In the genomic region with DNA sequence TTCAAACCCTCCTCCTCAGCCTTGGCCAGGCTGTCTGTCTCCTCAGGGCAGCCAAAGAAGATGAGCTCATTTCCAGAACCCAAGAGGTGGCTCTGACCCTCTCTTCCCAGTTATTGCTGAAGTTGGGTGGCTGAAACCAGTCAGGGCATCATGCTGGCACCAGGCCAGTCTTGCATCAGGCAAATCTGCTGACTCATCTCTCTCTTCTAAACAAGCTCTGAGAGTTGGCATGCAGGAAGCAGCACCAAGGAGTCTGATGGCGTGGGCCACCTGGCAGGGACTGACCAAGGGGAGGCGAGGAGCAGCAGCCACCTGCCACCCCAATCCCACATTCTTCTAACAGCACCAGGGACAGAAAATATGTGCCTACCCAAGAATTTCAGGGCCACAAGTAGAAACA, we compare ENCODE assay signal across 8 cellular contexts.
DNase-seq lines count a peak whose midpoint lies in the region; ATAC-seq, FAIRE-seq and TF ChIP-seq lines count a peak whose summit lies in the region.

No MANE protein-coding gene starts in this region.

- no TSS peak for BruUV-seq in GM12878 (replicated peaks; lab: Mats Ljungman, UMichigan)
- BruUV-seq in Caco-2 (replicated peaks; lab: Mats Ljungman, UMichigan) = no TSS peak

- H3K4me1 ChIP-seq in DND-41 (ENCODE audit: insufficient read depth, low read length) = peaks cover 4% of the 10 kb centered on the region; the same call in 1 of the 2 replicates
- peaks cover 14% of the 10 kb centered on the region; the same call in 1 of the 2 replicates for H3K4me1 ChIP-seq in MM.1S (ENCODE audit: low read length)
- no peaks in the 10 kb centered on the region for H3K4me1 ChIP-seq in GM12878 (ENCODE audit: control insufficient read depth, insufficient read depth, low read length)
- H3K4me1 ChIP-seq in Caco-2 = no peaks in the 10 kb centered on the region

- H3K27me3 Mint-ChIP-seq in Caco-2 (ENCODE audit: insufficient read depth, unreplicated experiment) (no peaks in the 10 kb centered on the region), chondrocyte (ENCODE audit: low read depth) (peaks cover 1% of the 10 kb centered on the region), natural killer cell (ENCODE audit: low read depth in 2 of 2) (peaks cover 4 to 8% of the 10 kb centered on the region in 2 donors)

- H3K9me3 ChIP-seq in DND-41 (ENCODE audit: insufficient read depth, low read length, severe bottlenecking) (no peaks in the 10 kb centered on the region), MM.1S (replicated peaks; ENCODE audit: insufficient read depth, low read length) (no peaks in the 10 kb centered on the region), GM12878 (replicated peaks; ENCODE audit: control insufficient read depth, insufficient read depth, low read length) (no peaks in the 10 kb centered on the region), Caco-2 (no peaks in the 10 kb centered on the region)

- H3K27ac ChIP-seq in DND-41 (ENCODE audit: low read length) (no peak overlapping the region), MM.1S (ENCODE audit: low read length) (no peak overlapping the region), GM12878 (ENCODE audit: control insufficient read depth, insufficient read depth) (no peak overlapping the region)

- no peak overlapping the region for H3K4me3 Mint-ChIP-seq in Caco-2 (ENCODE audit: unreplicated experiment)
- no peak overlapping the region for H3K4me3 Mint-ChIP-seq in chondrocyte (ENCODE audit: unreplicated experiment)
- no peak overlapping the region for H3K4me3 Mint-ChIP-seq in natural killer cell

- no peak overlapping the region for H2AFZ ChIP-seq in DND-41 (ENCODE audit: low read depth, low read length)
- no peak overlapping the region for H2AFZ ChIP-seq in MM.1S (ENCODE audit: low read length)
- no peak overlapping the region for H2AFZ ChIP-seq in GM12878 (ENCODE audit: control insufficient read depth, low read depth, low read length)

- no peaks in the 10 kb centered on the region for H3K79me2 ChIP-seq in DND-41 (ENCODE audit: insufficient read depth, low read length)
- no peaks in the 10 kb centered on the region for H3K79me2 ChIP-seq in MM.1S (ENCODE audit: low read length)
- no peaks in the 10 kb centered on the region for H3K79me2 ChIP-seq in GM12878 (ENCODE audit: control insufficient read depth, insufficient read depth, low read length)

- H3K9ac ChIP-seq in DND-41 (ENCODE audit: low read depth, low read length) (no peak overlapping the region), MM.1S (ENCODE audit: low read length) (no peak overlapping the region), GM12878 (ENCODE audit: control insufficient read depth, insufficient read depth, low read length) (no peak overlapping the region)

- no peaks in the 10 kb centered on the region for H3K9me3 Mint-ChIP-seq in Caco-2 (ENCODE audit: unreplicated experiment)
- H3K9me3 Mint-ChIP-seq in chondrocyte (ENCODE audit: low read depth) = no peaks in the 10 kb centered on the region
- H3K9me3 Mint-ChIP-seq in natural killer cell = no peaks in the 10 kb centered on the region

- no peak for TF ChIP-seq CTCF in DND-41 (IDR thresholded peaks at IDR 0.05; ENCODE audit: borderline replicate concordance, extremely low read depth, low read length, poor library complexity, severe bottlenecking)
- no peak for TF ChIP-seq CTCF in MM.1S (IDR thresholded peaks at IDR 0.05; ENCODE audit: low read length)
- no peak for TF ChIP-seq CTCF in GM12878 (IDR thresholded peaks at IDR 0.05 in 2 of 3, conservative IDR thresholded peaks at IDR 0.05 in 1 of 3; ENCODE audit: control insufficient read depth in 2 of 3, extremely low read depth in 1 of 3, insufficient read depth in 1 of 3, low read depth in 3 of 3, low read length in 3 of 3)
- no peak for TF ChIP-seq CTCF in Caco-2 (IDR thresholded peaks at IDR 0.05; ENCODE audit: insufficient read depth in 1 of 2, low read depth in 1 of 2, low read length in 1 of 2, severe bottlenecking in 1 of 2, unreplicated experiment in 1 of 2)
- no peak for TF ChIP-seq CTCF in chondrocyte (IDR thresholded peaks at IDR 0.05)
- no peak for TF ChIP-seq CTCF in natural killer cell (IDR thresholded peaks at IDR 0.05)

- ATAC-seq in DND-41 (ENCODE audit: insufficient read depth, low read depth) = peak; percentile 62
- ATAC-seq in GM12878 = peak; percentile 52
- ATAC-seq in natural killer cell = no peak
- ATAC-seq in HG02840 (IDR thresholded peaks at IDR 0.05; ENCODE audit: low FRiP score, unreplicated experiment) = no peak

- WGBS in GM12878 (ENCODE audit: insufficient coverage, insufficient replicate concordance, low lambda C conversion rate, missing lambda C conversion rate) = 0% methylated on average over 2 of the region's 2 CpGs

- intact Hi-C loops in GM12878 (cut with micrococcal nuclease; ENCODE audit: unreplicated experiment) = loop anchor here (2.0 kb wide), 1 partner anchor 21 kb away; no protein-coding TSS in a partner anchor
- intact Hi-C loops in Caco-2 (cut with micrococcal nuclease; ENCODE audit: unreplicated experiment) = no loop called here
- intact Hi-C loops in natural killer cell (cut with micrococcal nuclease) = no loop called here

- RAD21 ChIA-PET in GM12878 (lab: Charles Lee; ENCODE audit: unreplicated experiment) = no interaction called here

- SMC1A ChIA-PET in GM12878 (lab: Charles Lee; ENCODE audit: uncharacterized antibody, unreplicated experiment) = interaction anchor here (0.8 kb wide), 1 partner anchor 217 kb away, joined by 3 read pairs; no protein-coding TSS in a partner anchor

- FAIRE-seq in GM12878 (lab: Jason Lieb, UNC) = no peak

- H3K27me3 ChIP-seq in DND-41 (ENCODE audit: insufficient read depth, low read length, poor library complexity) = no peaks in the 10 kb centered on the region
- no peaks in the 10 kb centered on the region for H3K27me3 ChIP-seq in MM.1S (replicated peaks; ENCODE audit: insufficient read depth, low read length)
- H3K27me3 ChIP-seq in GM12878 (replicated peaks in 1 of 2; ENCODE audit: control insufficient read depth in 2 of 2, insufficient read depth in 2 of 2, low read length in 1 of 2) = no peaks in the 10 kb centered on the region
- no peaks in the 10 kb centered on the region for H3K27me3 ChIP-seq in Caco-2 (replicated peaks; ENCODE audit: control insufficient read depth, insufficient read depth, low read length)

- no peaks in the 10 kb centered on the region for H3F3A ChIP-seq in MM.1S (ENCODE audit: insufficient read depth, low read length)

- DNase-seq in DND-41 (peak; percentile 40), MM.1S (peak; percentile 57), GM12878 (ENCODE audit: low read depth, low spot score) (no peak), middle frontal gyrus (ENCODE audit: extremely low spot score, low spot score) (peak; percentile 37), Caco-2 (no peak), chondrocyte (ENCODE audit: low spot score) (no peak), natural killer cell (no peak)

- H3K27ac Mint-ChIP-seq in Caco-2 (ENCODE audit: unreplicated experiment) (no peak overlapping the region), chondrocyte (ENCODE audit: unreplicated experiment) (no peak overlapping the region), natural killer cell (no peak overlapping the region)

- H3K4me1 Mint-ChIP-seq in Caco-2 (ENCODE audit: low read depth, unreplicated experiment) (peaks cover 3% of the 10 kb centered on the region), chondrocyte (ENCODE audit: low read depth) (peaks cover 6% of the 10 kb centered on the region), natural killer cell (no peaks in the 10 kb centered on the region)

- no peak for TF ChIP-seq EP300 in GM12878 (IDR thresholded peaks at IDR 0.05; ENCODE audit: borderline replicate concordance in 1 of 2, control insufficient read depth in 1 of 2, low read depth in 2 of 2, low read length in 2 of 2)

- H3K36me3 Mint-ChIP-seq in Caco-2 (ENCODE audit: insufficient read depth, unreplicated experiment) (no peaks in the 10 kb centered on the region), chondrocyte (ENCODE audit: low read depth) (no peaks in the 10 kb centered on the region), natural killer cell (no peaks in the 10 kb centered on the region)

- CTCF ChIA-PET in GM12878 (lab: Yijun Ruan, JAX) (no interaction called here), Caco-2 (lab: Charles Lee) (no interaction called here)

- in situ Hi-C loops in GM12878 (cut with MboI) = no loop called here

- H4K20me1 ChIP-seq in DND-41 (ENCODE audit: insufficient read depth, low read length) (no peaks in the 10 kb centered on the region), MM.1S (ENCODE audit: insufficient read depth, low read length) (no peaks in the 10 kb centered on the region), GM12878 (ENCODE audit: control insufficient read depth, insufficient read depth) (no peaks in the 10 kb centered on the region)

- POLR2A ChIA-PET in GM12878 (lab: Charles Lee) = no interaction called here
- POLR2A ChIA-PET in Caco-2 (lab: Charles Lee) = no interaction called here

- no peak for TF ChIP-seq POLR2A in GM12878 (IDR thresholded peaks at IDR 0.05; ENCODE audit: low read depth, low read length)

- no peak overlapping the region for H3K4me3 ChIP-seq in DND-41 (ENCODE audit: low read depth in 1 of 2, low read length in 2 of 2)
- H3K4me3 ChIP-seq in MM.1S (ENCODE audit: low read length) = no peak overlapping the region
- no peak overlapping the region for H3K4me3 ChIP-seq in GM12878
- no peak overlapping the region for H3K4me3 ChIP-seq in Caco-2 (ENCODE audit: low read depth, low read length)

- H3K4me2 ChIP-seq in DND-41 (ENCODE audit: insufficient read depth, low read length) (no peak overlapping the region), MM.1S (ENCODE audit: low read depth, low read length) (no peak overlapping the region), GM12878 (ENCODE audit: control insufficient read depth, insufficient read depth) (no peak overlapping the region)

- H3K36me3 ChIP-seq in DND-41 (ENCODE audit: insufficient read depth, low read length) (no peaks in the 10 kb centered on the region), MM.1S (replicated peaks; ENCODE audit: insufficient read depth, low read length) (no peaks in the 10 kb centered on the region), GM12878 (ENCODE audit: control insufficient read depth in 2 of 2, insufficient read depth in 2 of 2, low read length in 1 of 2) (no peaks in the 10 kb centered on the region), Caco-2 (ENCODE audit: control insufficient read depth, insufficient read depth, low read length) (no peaks in the 10 kb centered on the region)

- no peak for TF ChIP-seq RAD21 in GM12878 (IDR thresholded peaks at IDR 0.05; ENCODE audit: insufficient read depth, low read depth, low read length)

- no peaks in the 10 kb centered on the region for H3K9me2 ChIP-seq in MM.1S (replicated peaks; ENCODE audit: insufficient read depth, low read length)

Comparison
In these comparisons a context has a peak if more than half of its experiments do, and no peak if none do; other contexts are left out.
1. ATAC-seq: peak in DND-41 (single experiment) and GM12878 (single experiment); none in natural killer cell (0 of 3) and HG02840 (single experiment).
2. DNase-seq: peak in DND-41 (single experiment), MM.1S (single experiment) and middle frontal gyrus (single experiment); none in GM12878 (single experiment), Caco-2 (0 of 2), chondrocyte (single experiment) and natural killer cell (single experiment).